In the genomic region with DNA sequence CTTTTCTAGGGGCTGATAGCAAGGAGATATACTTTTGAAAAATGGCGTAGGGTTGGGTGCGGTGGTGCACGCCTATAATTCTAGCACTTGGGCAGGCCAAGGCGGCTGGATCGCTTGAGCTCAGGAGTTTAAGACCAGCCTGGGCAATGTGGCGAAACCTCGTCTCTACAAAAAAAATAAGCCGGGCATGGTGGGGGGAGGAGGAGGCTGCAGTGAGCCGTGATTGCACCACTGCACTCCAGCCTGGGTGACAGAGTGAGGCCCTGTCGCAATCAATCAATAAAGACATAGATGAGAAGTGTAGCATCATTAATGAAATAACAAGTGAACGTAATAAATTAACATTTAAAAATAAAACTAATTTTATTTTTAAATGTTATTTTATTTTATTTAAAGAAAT, we compare ENCODE assay signal across 21 cellular contexts.
"Had no signal": no experiment of that assay in that cellular context is flagged by ENCODE, and none has a peak within 500 bp of the region (broad histone marks: within the 10 kb centered on the region; RNA-seq: fewer than 3 reads in every experiment).

No MANE protein-coding gene starts in this region.

- DNase-seq: activated CD4-positive, alpha-beta memory T cell treated with anti-CD3 and anti-CD28 coated beads for 36 hours; activated CD4-positive, alpha-beta T cell treated with anti-CD3 and anti-CD28 coated beads, Interleukin-2, amount 10 ng/mL, durations not matched to agents 7 days and 5 days; activated CD4-positive, CD25-positive, alpha-beta regulatory T cell; activated CD8-positive, alpha-beta memory T cell treated with anti-CD3 and anti-CD28 coated beads for 24 hours; activated gamma-delta T cell; activated naive CD4-positive, alpha-beta T cell treated with anti-CD3 and anti-CD28 coated beads for 36 hours; activated T-cell treated with anti-CD3 and anti-CD28 coated beads, Interleukin-2, amount 50 U/mL, for 4 hours; amygdala; MG63; NCI-H1092 treated with DMSO at 0.1 percent for 48 hours; NCI-H1417 treated with DMSO at 0.1 percent for 48 hours; NCI-H1694; NCI-H2029; NCI-H2107; NCI-H510A treated with DMSO at 0.1 percent for 48 hours; NCI-H69; NK-92 treated with Interleukin-12 subunit alpha and Interleukin-12 subunit beta, amount 100 ng/mL, for 24 hours; Peyer's patch; Right ventricle myocardium superior; SJCRH30; SK-N-SH had no signal

- ATAC-seq: activated T-cell treated with anti-CD3 and anti-CD28 coated beads, Interleukin-2, amount 50 U/mL, for 4 hours had no signal
